In the genomic region with DNA sequence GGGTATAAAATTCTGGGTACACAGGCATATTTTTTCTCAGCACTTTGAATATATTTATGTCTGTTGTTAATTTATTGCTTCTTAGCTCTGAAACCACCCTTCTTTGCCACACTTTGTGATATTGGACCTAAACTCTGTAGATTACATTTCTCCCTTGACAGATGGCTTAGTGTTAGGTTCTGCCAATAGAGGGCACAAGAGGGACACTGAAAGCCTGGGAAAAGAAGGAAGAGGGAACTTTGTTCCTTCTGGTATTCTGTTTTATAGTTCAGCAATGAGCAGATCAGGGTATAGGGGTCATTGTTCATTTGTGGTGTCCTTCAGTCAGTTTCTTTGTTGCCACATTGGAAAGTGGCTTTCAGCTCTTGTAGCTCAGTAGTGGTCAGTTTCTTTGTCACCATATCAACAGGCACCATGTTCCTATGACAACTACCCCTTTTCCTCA, we compare ENCODE assay signal across 9 cellular contexts.
DNase-seq lines count a peak whose midpoint lies in the region; TF ChIP-seq lines count a peak whose summit lies in the region.
"Had no signal": no experiment of that assay in that cellular context is flagged by ENCODE, and none has a peak within 500 bp of the region (broad histone marks: within the 10 kb centered on the region; RNA-seq: fewer than 3 reads in every experiment).

No MANE protein-coding gene starts in this region.

- H3K27me3 ChIP-seq in KMS-11 (ENCODE audit: insufficient read depth, low read depth) (no peaks in the 10 kb centered on the region), PC-9 (ENCODE audit: insufficient read depth, low read depth) (no peaks in the 10 kb centered on the region)

- POLR2A ChIA-PET in PC-9 (lab: Charles Lee; ENCODE audit: unreplicated experiment): no interaction called here

- intact Hi-C loops in PC-9 (cut with micrococcal nuclease; ENCODE audit: unreplicated experiment): loop anchor here (5.0 to 10.0 kb wide), 2 partner anchors 319 to 763 kb away; no protein-coding TSS in a partner anchor

- H2AFZ ChIP-seq in KMS-11 (ENCODE audit: low read depth): no peak overlapping the region
- no peak overlapping the region for H2AFZ ChIP-seq in PC-9

- no peak overlapping the region for H3K4me3 Mint-ChIP-seq in activated T-cell treated with anti-CD3 and anti-CD28 coated beads, Interleukin-2, amount 50 U/mL, for 24 hours
- H3K4me3 Mint-ChIP-seq: T-helper 2 cell treated with Interferon-gamma antibody and Interleukin-4, amounts not matched to agents 5 μg/mL and 100 μg/mL, for 36 hours had no signal

- H3K4me2 ChIP-seq in KMS-11 (no peak overlapping the region), PC-9 (no peak overlapping the region)

- peaks cover 26% of the 10 kb centered on the region; the same call in 1 of the 2 replicates for H3K9me3 ChIP-seq in PC-9 (ENCODE audit: insufficient read depth, low read depth)

- peaks cover 16% of the 10 kb centered on the region for H3F3A ChIP-seq in PC-9 (ENCODE audit: insufficient read depth, low read depth)

- peak; percentile 55 for TF ChIP-seq CTCF in KMS-11 (conservative IDR thresholded peaks at IDR 0.05; ENCODE audit: low read depth, low read length)
- TF ChIP-seq CTCF in PC-9 (conservative IDR thresholded peaks at IDR 0.05): peak; percentile 60
- TF ChIP-seq CTCF in GM20000 (IDR thresholded peaks at IDR 0.05; ENCODE audit: extremely low read depth, missing control alignments): no peak

- H3K36me3 ChIP-seq in KMS-11 (ENCODE audit: insufficient read depth) (no peaks in the 10 kb centered on the region), PC-9 (ENCODE audit: low read depth) (no peaks in the 10 kb centered on the region)

- no peak overlapping the region for H3K27ac ChIP-seq in KMS-11
- H3K27ac ChIP-seq in PC-9: no peak overlapping the region

- no TSS peak for BruUV-seq in PC-9 (replicated peaks; lab: Mats Ljungman, UMichigan)

- DNase-seq in COLO829 (ENCODE audit: low spot score): peak; percentile 33
- DNase-seq in PC-9: no peak
- DNase-seq in iPS DF 19.7 (ENCODE audit: low read depth, low spot score): peak; percentile 12
- DNase-seq in stimulated activated CD4-positive, alpha-beta T cell treated with anti-CD3 and anti-CD28 coated beads, Interleukin-4, amount 100 ng/mL, for 4 hours: no peak
- DNase-seq in activated T-cell treated with anti-CD3 and anti-CD28 coated beads, Interleukin-2, amount 50 U/mL, for 24 hours: no peak
- no peak for DNase-seq in GM20000 (ENCODE audit: low spot score)
- no peak for DNase-seq in LoVo (ENCODE audit: low spot score)

- H3K9ac ChIP-seq in KMS-11: no peak overlapping the region

- H3K27me3 Mint-ChIP-seq in activated T-cell treated with anti-CD3 and anti-CD28 coated beads, Interleukin-2, amount 50 U/mL, for 24 hours: no peaks in the 10 kb centered on the region

- H3K4me1 ChIP-seq in KMS-11 (ENCODE audit: low read depth, poor library complexity, severe bottlenecking) (no peaks in the 10 kb centered on the region), PC-9 (replicated peaks; ENCODE audit: insufficient read depth) (peaks cover 17% of the 10 kb centered on the region)

- H3K4me3 ChIP-seq in KMS-11 (IDR thresholded peaks at IDR 0.05; ENCODE audit: insufficient read depth, low read depth, low read length) (no peak overlapping the region), PC-9 (no peak overlapping the region)

- H3K9me3 Mint-ChIP-seq in activated T-cell treated with anti-CD3 and anti-CD28 coated beads, Interleukin-2, amount 50 U/mL, for 24 hours: peaks cover 16% of the 10 kb centered on the region

- no peaks in the 10 kb centered on the region for H3K36me3 Mint-ChIP-seq in activated T-cell treated with anti-CD3 and anti-CD28 coated beads, Interleukin-2, amount 50 U/mL, for 24 hours (ENCODE audit: low read depth)

- no peaks in the 10 kb centered on the region for H3K9me2 ChIP-seq in PC-9 (ENCODE audit: insufficient read depth)

- no peak overlapping the region for H3K27ac Mint-ChIP-seq in activated T-cell treated with anti-CD3 and anti-CD28 coated beads, Interleukin-2, amount 50 U/mL, for 24 hours
- H3K27ac Mint-ChIP-seq: T-helper 2 cell treated with Interferon-gamma antibody and Interleukin-4, amounts not matched to agents 5 μg/mL and 100 μg/mL, for 36 hours had no signal

- CTCF ChIA-PET in PC-9 (lab: Charles Lee): no interaction called here

- H4K20me1 ChIP-seq in KMS-11 (ENCODE audit: insufficient read depth) (no peaks in the 10 kb centered on the region), PC-9 (ENCODE audit: insufficient read depth) (no peaks in the 10 kb centered on the region)

- H3K4me1 Mint-ChIP-seq in activated T-cell treated with anti-CD3 and anti-CD28 coated beads, Interleukin-2, amount 50 U/mL, for 24 hours (ENCODE audit: low read depth): no peaks in the 10 kb centered on the region

- no peaks in the 10 kb centered on the region for H3K79me2 ChIP-seq in KMS-11 (ENCODE audit: insufficient read depth, low read depth)
- H3K79me2 ChIP-seq in PC-9 (ENCODE audit: low read depth): no peaks in the 10 kb centered on the region

Comparison
In these comparisons a context has a peak if more than half of its experiments do, and no peak if none do; other contexts are left out.
1. DNase-seq: peak in COLO829 (single experiment) and iPS DF 19.7 (single experiment); none in PC-9 (0 of 2), stimulated activated CD4-positive, alpha-beta T cell treated with anti-CD3 and anti-CD28 coated beads, Interleukin-4, amount 100 ng/mL, for 4 hours (0 of 2), activated T-cell treated with anti-CD3 and anti-CD28 coated beads, Interleukin-2, amount 50 U/mL, for 24 hours (single experiment), GM20000 (single experiment) and LoVo (single experiment).